Comparison of ENCODE assay signal across 8 cellular contexts in genomic region chr1:66351913-66352312, GRCh38.
DNase-seq lines count a peak whose midpoint lies in the region; ATAC-seq and TF ChIP-seq lines count a peak whose summit lies in the region.

No MANE protein-coding gene starts in this region.

- peak overlapping the region; percentile 14 for H3K4me3 Mint-ChIP-seq in activated T-cell treated with anti-CD3 and anti-CD28 coated beads, Interleukin-2, amount 50 U/mL, for 24 hours
- peak overlapping the region; percentile 46 for H3K4me3 Mint-ChIP-seq in activated T-helper 1 cell treated with anti-CD3 and anti-CD28 coated beads, Interleukin-12 subunit alpha, Interleukin-12 subunit beta, Interleukin-2, Interleukin-4 antibody, amounts not matched to agents 30 ng/mL and 10 ng/mL and 1 ng/mL, durations not matched to agents 14 hours and 24 hours and 36 hours

- H3K36me3 Mint-ChIP-seq in activated T-cell treated with anti-CD3 and anti-CD28 coated beads, Interleukin-2, amount 50 U/mL, for 24 hours (ENCODE audit: low read depth): peaks cover 40% of the 10 kb centered on the region
- peaks cover 35% of the 10 kb centered on the region for H3K36me3 Mint-ChIP-seq in activated T-helper 1 cell treated with anti-CD3 and anti-CD28 coated beads, Interleukin-12 subunit alpha, Interleukin-12 subunit beta, Interleukin-2, Interleukin-4 antibody, amounts not matched to agents 30 ng/mL and 10 ng/mL and 1 ng/mL, durations not matched to agents 14 hours and 24 hours and 36 hours (ENCODE audit: low read depth)

- no peaks in the 10 kb centered on the region for H3K27me3 ChIP-seq in osteoblast (ENCODE audit: insufficient read depth, low read length)

- no peaks in the 10 kb centered on the region for H3K27me3 Mint-ChIP-seq in activated T-cell treated with anti-CD3 and anti-CD28 coated beads, Interleukin-2, amount 50 U/mL, for 24 hours
- no peaks in the 10 kb centered on the region for H3K27me3 Mint-ChIP-seq in activated T-helper 1 cell treated with anti-CD3 and anti-CD28 coated beads, Interleukin-12 subunit alpha, Interleukin-12 subunit beta, Interleukin-2, Interleukin-4 antibody, amounts not matched to agents 30 ng/mL and 10 ng/mL and 1 ng/mL, durations not matched to agents 14 hours and 24 hours and 36 hours (ENCODE audit: insufficient read depth)

- intact Hi-C loops in activated T-helper 1 cell treated with anti-CD3 and anti-CD28 coated beads, Interleukin-12 subunit alpha, Interleukin-12 subunit beta, Interleukin-2, Interleukin-4 antibody, amounts not matched to agents 30 ng/mL and 10 ng/mL and 1 ng/mL, durations not matched to agents 14 hours and 24 hours and 36 hours (cut with micrococcal nuclease): loop anchor here (1.0 to 5.0 kb wide), 6 partner anchors 16 to 170 kb away; no protein-coding TSS in a partner anchor

- peak overlapping the region; percentile 90 for H3K27ac Mint-ChIP-seq in activated T-cell treated with anti-CD3 and anti-CD28 coated beads, Interleukin-2, amount 50 U/mL, for 24 hours
- peak overlapping the region; percentile 81 for H3K27ac Mint-ChIP-seq in activated T-helper 1 cell treated with anti-CD3 and anti-CD28 coated beads, Interleukin-12 subunit alpha, Interleukin-12 subunit beta, Interleukin-2, Interleukin-4 antibody, amounts not matched to agents 30 ng/mL and 10 ng/mL and 1 ng/mL, durations not matched to agents 14 hours and 24 hours and 36 hours

- H3K36me3 ChIP-seq in osteoblast (ENCODE audit: insufficient read depth, low read length): peaks cover 4% of the 10 kb centered on the region

- no peak for TF ChIP-seq CTCF in osteoblast (IDR thresholded peaks at IDR 0.05; ENCODE audit: extremely low read depth, low read depth, low read length)

- peaks cover 58% of the 10 kb centered on the region for H3K4me1 ChIP-seq in osteoblast (ENCODE audit: insufficient read depth, low read length)

- no peak for TF ChIP-seq POLR2A in erythroblast (IDR thresholded peaks at IDR 0.05; ENCODE audit: low read length)

- no peak overlapping the region for H3K4me3 ChIP-seq in osteoblast (ENCODE audit: insufficient read depth, low read length)

- no peaks in the 10 kb centered on the region for H3K9me3 ChIP-seq in osteoblast (ENCODE audit: low read depth, low read length)

- no peak for DNase-seq in activated T-cell treated with anti-CD3 and anti-CD28 coated beads, Interleukin-2, amount 50 U/mL, for 24 hours
- no peak for DNase-seq in activated T-cell treated with anti-CD3 and anti-CD28 coated beads, Interleukin-2, amount 50 U/mL, for 1 hour
- no peak for DNase-seq in activated T-helper 1 cell treated with anti-CD3 and anti-CD28 coated beads, Interleukin-12 subunit alpha, Interleukin-12 subunit beta, Interleukin-2, Interleukin-4 antibody, amounts not matched to agents 30 ng/mL and 10 ng/mL and 1 ng/mL, durations not matched to agents 14 hours and 24 hours and 36 hours (ENCODE audit: low spot score)
- DNase-seq in osteoblast (ENCODE audit: insufficient read length, low spot score, missing footprints): no peak
- no peak for DNase-seq in erythroblast (lab: John Stamatoyannopoulos, UW)
- DNase-seq in activated CD8-positive, alpha-beta memory T cell treated with anti-CD3 and anti-CD28 coated beads, Interleukin-2, amount 50 U/mL, for 48 hours: no peak

- no peak overlapping the region for H3K4me2 ChIP-seq in osteoblast (ENCODE audit: insufficient read depth, low read length)

- H3K27ac ChIP-seq in osteoblast (ENCODE audit: low read depth, low read length): peak overlapping the region; percentile 16

- no peak overlapping the region for H2AFZ ChIP-seq in osteoblast (ENCODE audit: low read length)

- H4K20me1 ChIP-seq in osteoblast (ENCODE audit: insufficient read depth, low read length): no peaks in the 10 kb centered on the region

- ATAC-seq in HG03432 (IDR thresholded peaks at IDR 0.05; ENCODE audit: unreplicated experiment) (peak; percentile 38), HG02840 (IDR thresholded peaks at IDR 0.05; ENCODE audit: low FRiP score, unreplicated experiment) (no peak)

- H3K79me2 ChIP-seq in osteoblast (ENCODE audit: insufficient read depth, low read length): peaks cover 42% of the 10 kb centered on the region

- peaks cover 93% of the 10 kb centered on the region for H3K4me1 Mint-ChIP-seq in activated T-cell treated with anti-CD3 and anti-CD28 coated beads, Interleukin-2, amount 50 U/mL, for 24 hours (ENCODE audit: low read depth)
- peaks cover 90% of the 10 kb centered on the region for H3K4me1 Mint-ChIP-seq in activated T-helper 1 cell treated with anti-CD3 and anti-CD28 coated beads, Interleukin-12 subunit alpha, Interleukin-12 subunit beta, Interleukin-2, Interleukin-4 antibody, amounts not matched to agents 30 ng/mL and 10 ng/mL and 1 ng/mL, durations not matched to agents 14 hours and 24 hours and 36 hours (ENCODE audit: low read depth)

- H3K9me3 Mint-ChIP-seq in activated T-cell treated with anti-CD3 and anti-CD28 coated beads, Interleukin-2, amount 50 U/mL, for 24 hours: no peaks in the 10 kb centered on the region
- H3K9me3 Mint-ChIP-seq in activated T-helper 1 cell treated with anti-CD3 and anti-CD28 coated beads, Interleukin-12 subunit alpha, Interleukin-12 subunit beta, Interleukin-2, Interleukin-4 antibody, amounts not matched to agents 30 ng/mL and 10 ng/mL and 1 ng/mL, durations not matched to agents 14 hours and 24 hours and 36 hours: no peaks in the 10 kb centered on the region
